In genomic region chr4:52618795-52619590, GRCh38 we compare ENCODE assay signal across 2 cellular contexts.
TF ChIP-seq lines count a peak whose summit lies in the region.

No MANE protein-coding gene starts in this region.

TF ChIP-seq in GM23338, 12 proteins besides CTCF, POLR2A, EP300 and RAD21:
- TF ChIP-seq EZH2phosphoT487 (IDR thresholded peaks at IDR 0.05; ENCODE audit: unreplicated experiment) (no peak), ZNF331 (CRISPR knock-in tag; IDR thresholded peaks at IDR 0.05; ENCODE audit: low read depth) (no peak), POLR2AphosphoS5 (IDR thresholded peaks at IDR 0.05; ENCODE audit: low read depth) (no peak), EZH2 (IDR thresholded peaks at IDR 0.05; ENCODE audit: low read depth, unreplicated experiment) (no peak), NANOG (IDR thresholded peaks at IDR 0.05; ENCODE audit: borderline replicate concordance) (no peak), JUNB (IDR thresholded peaks at IDR 0.05; ENCODE audit: unreplicated experiment) (no peak), ZNF462 (CRISPR knock-in tag; IDR thresholded peaks at IDR 0.05) (no peak), REST (IDR thresholded peaks at IDR 0.05; ENCODE audit: unreplicated experiment) (no peak), ZNF114 (CRISPR knock-in tag; IDR thresholded peaks at IDR 0.05) (no peak), CREB1 (CRISPR knock-in tag; IDR thresholded peaks at IDR 0.05; ENCODE audit: low read depth) (no peak)
- TF ChIP-seq, protein P1, sequence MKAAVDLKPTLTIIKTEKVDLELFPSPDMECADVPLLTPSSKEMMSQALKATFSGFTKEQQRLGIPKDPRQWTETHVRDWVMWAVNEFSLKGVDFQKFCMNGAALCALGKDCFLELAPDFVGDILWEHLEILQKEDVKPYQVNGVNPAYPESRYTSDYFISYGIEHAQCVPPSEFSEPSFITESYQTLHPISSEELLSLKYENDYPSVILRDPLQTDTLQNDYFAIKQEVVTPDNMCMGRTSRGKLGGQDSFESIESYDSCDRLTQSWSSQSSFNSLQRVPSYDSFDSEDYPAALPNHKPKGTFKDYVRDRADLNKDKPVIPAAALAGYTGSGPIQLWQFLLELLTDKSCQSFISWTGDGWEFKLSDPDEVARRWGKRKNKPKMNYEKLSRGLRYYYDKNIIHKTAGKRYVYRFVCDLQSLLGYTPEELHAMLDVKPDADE (IDR thresholded peaks at IDR 0.05) = no peak

TF ChIP-seq in K562, 482 proteins besides CTCF, POLR2A, EP300 and RAD21:
- TF ChIP-seq TFAM (CRISPR knock-in tag; conservative IDR thresholded peaks at IDR 0.05) (no peak), ILK (tag; IDR thresholded peaks at IDR 0.05; ENCODE audit: borderline replicate concordance, low read depth) (no peak), STAT6 (CRISPR knock-in tag; IDR thresholded peaks at IDR 0.05) (no peak)
- TF ChIP-seq, protein P2, sequence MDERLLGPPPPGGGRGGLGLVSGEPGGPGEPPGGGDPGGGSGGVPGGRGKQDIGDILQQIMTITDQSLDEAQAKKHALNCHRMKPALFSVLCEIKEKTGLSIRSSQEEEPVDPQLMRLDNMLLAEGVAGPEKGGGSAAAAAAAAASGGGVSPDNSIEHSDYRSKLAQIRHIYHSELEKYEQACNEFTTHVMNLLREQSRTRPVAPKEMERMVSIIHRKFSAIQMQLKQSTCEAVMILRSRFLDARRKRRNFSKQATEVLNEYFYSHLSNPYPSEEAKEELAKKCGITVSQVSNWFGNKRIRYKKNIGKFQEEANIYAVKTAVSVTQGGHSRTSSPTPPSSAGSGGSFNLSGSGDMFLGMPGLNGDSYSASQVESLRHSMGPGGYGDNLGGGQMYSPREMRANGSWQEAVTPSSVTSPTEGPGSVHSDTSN (CRISPR knock-in tag; IDR thresholded peaks at IDR 0.05; ENCODE audit: low read depth) = no peak
- TF ChIP-seq, protein P2 (tag; conservative IDR thresholded peaks at IDR 0.05; ENCODE audit: low read depth) = 0 out of 2 replicates have a peak, but pooled peaks have one; percentile 7
